In genomic region chr10:78404296-78404695, GRCh38 we compare ENCODE assay signal across 20 cellular contexts.
DNase-seq lines count a peak whose midpoint lies in the region; ATAC-seq, FAIRE-seq and TF ChIP-seq lines count a peak whose summit lies in the region.
"Had no signal": no experiment of that assay in that cellular context is flagged by ENCODE, and none has a peak within 500 bp of the region (broad histone marks: within the 10 kb centered on the region; RNA-seq: fewer than 3 reads in every experiment).

No MANE protein-coding gene starts in this region.

- TF ChIP-seq CTCF in brain (conservative IDR thresholded peaks at IDR 0.05), result no peak
- no peak for TF ChIP-seq CTCF in kidney (IDR thresholded peaks at IDR 0.05; ENCODE audit: borderline replicate concordance, extremely low read depth, insufficient read depth)

- H3K4me1 ChIP-seq in aorta (ENCODE audit: control insufficient read depth in 1 of 2, insufficient read depth in 2 of 2, low read length in 2 of 2) (peaks cover 0 to 3% of the 10 kb centered on the region in 2 donors), kidney (ENCODE audit: control insufficient read depth in 1 of 2, insufficient read depth in 1 of 2, low read depth in 1 of 2, low read length in 2 of 2) (peaks cover 6 to 9% of the 10 kb centered on the region in 2 donors)
- H3K4me1 ChIP-seq: Caco-2 had no signal

- H3K9me3 ChIP-seq in aorta (ENCODE audit: control insufficient read depth, low read length) (no peaks in the 10 kb centered on the region), kidney (ENCODE audit: control insufficient read depth in 1 of 2, low read length in 2 of 2) (no peaks in the 10 kb centered on the region)
- H3K9me3 ChIP-seq: Caco-2 had no signal

- H3K9ac ChIP-seq in kidney (ENCODE audit: low read length in 2 of 2), result no peak overlapping the region

- H3K36me3 ChIP-seq in aorta (ENCODE audit: control insufficient read depth in 1 of 2, insufficient read depth in 2 of 2, low read length in 1 of 2) (no peaks in the 10 kb centered on the region), kidney (ENCODE audit: control insufficient read depth in 1 of 2, insufficient read depth in 2 of 2, low read length in 2 of 2) (no peaks in the 10 kb centered on the region)

- DNase-seq in islet precursor cell (peak; percentile 36), sciatic nerve (ENCODE audit: low spot score) (peak; percentile 37), aorta (peak; percentile 13 to 48), AG20443 (ENCODE audit: low spot score) (no peak), kidney (no peak), ecto neural progenitor cell (ENCODE audit: low spot score) (no peak)
- DNase-seq: ACHN; AML-193; Caco-2; CD4-positive, alpha-beta T cell; GOT3; H7; HFFc6 had no signal

- H3K27me3 ChIP-seq in aorta (ENCODE audit: control insufficient read depth in 1 of 2, insufficient read depth in 2 of 2, low read length in 1 of 2), result no peaks in the 10 kb centered on the region

- H3K4me3 ChIP-seq in aorta (ENCODE audit: low read length in 2 of 2) (no peak overlapping the region), kidney (ENCODE audit: low read length in 2 of 2) (no peak overlapping the region)

- ATAC-seq in sciatic nerve, result no peak
- no peak for ATAC-seq in aorta (ENCODE audit: low FRiP score)
- ATAC-seq: HCT116 had no signal

- no peak overlapping the region for H3K4me3 Mint-ChIP-seq in brain
- H3K4me3 Mint-ChIP-seq: CD4-positive, alpha-beta T cell; HFFc6 had no signal

- H3K27ac ChIP-seq in aorta (ENCODE audit: low read depth in 1 of 2, low read length in 2 of 2) (no peak overlapping the region), kidney (ENCODE audit: low read depth in 2 of 2, low read length in 2 of 2) (no peak overlapping the region)
- H3K27ac ChIP-seq: C4-2B, HL-60 had no signal

- no peak for FAIRE-seq in kidney (lab: Jason Lieb, UNC)
- FAIRE-seq: A204.1, G401.6, GM12891 had no signal

- H3K36me3 Mint-ChIP-seq in brain, result no peaks in the 10 kb centered on the region

- WGBS in aorta, 2 donors, result 95 to 98% methylated on average over 5 of the region's 5 CpGs

- intact Hi-C loops in sciatic nerve (cut with DNase I), result no loop called here
- intact Hi-C loops in aorta (cut with DNase I), result no loop called here
- intact Hi-C loops in kidney (cut with DNase I), result no loop called here

- no peaks in the 10 kb centered on the region for H3K27me3 Mint-ChIP-seq in brain

- H3K4me1 Mint-ChIP-seq in brain, result peaks cover 82% of the 10 kb centered on the region

- peak overlapping the region in 4 of 5 experiments; percentile 20 to 99 (median 92) for H3K27ac Mint-ChIP-seq in brain
- H3K27ac Mint-ChIP-seq: CD4-positive, alpha-beta T cell; HFFc6 had no signal

- H3K9me3 Mint-ChIP-seq in brain, result peaks cover 0 to 7% (median 0%) of the 10 kb centered on the region in 5 experiments
- H3K9me3 Mint-ChIP-seq: CD4-positive, alpha-beta T cell; HFFc6 had no signal

Comparison
In these comparisons a context has a peak if more than half of its experiments do, and no peak if none do; other contexts are left out.
1. DNase-seq: peak in islet precursor cell (single experiment), sciatic nerve (single experiment) and aorta (2 of 2); none in AG20443 (single experiment), kidney (single experiment) and ecto neural progenitor cell (single experiment).